Comparison of ENCODE assay signal across 7 cellular contexts in the genomic region with DNA sequence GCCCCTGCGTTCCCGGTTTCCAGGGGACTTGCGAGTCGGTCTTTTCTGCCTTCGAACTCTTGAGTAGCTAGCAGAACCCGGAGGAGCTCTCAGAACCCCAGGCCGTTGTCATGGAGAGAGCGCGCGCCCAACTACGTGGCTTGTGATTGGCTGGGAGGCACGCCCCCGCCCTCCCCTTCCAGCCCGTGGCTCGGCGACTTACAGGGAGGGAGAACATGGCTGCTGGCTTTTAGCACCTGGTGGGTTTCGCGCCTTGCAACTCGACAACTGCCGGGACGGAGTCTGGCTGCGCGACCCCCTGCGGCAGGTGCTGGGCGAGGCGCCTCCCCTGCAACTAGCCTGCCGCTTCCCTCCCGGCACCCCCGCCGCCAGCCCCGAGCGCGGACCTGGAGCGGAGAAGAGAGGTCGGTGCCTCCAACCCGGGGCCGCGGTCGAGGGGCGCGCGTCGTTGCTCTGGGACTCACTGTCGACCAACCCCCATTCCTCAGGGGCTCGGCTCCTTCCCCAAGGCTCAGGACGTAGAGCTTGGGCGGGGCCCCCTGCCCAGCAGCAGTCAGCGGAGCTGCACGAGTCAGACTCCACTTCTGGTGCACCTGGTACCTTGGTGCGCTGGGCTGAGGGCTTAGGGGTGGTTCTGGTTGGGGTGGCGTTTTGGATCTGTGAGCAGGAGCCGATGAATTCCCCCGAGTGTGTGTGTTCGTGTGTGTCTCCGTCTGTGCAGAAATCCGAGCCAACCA. TPM values are rescaled to one million over a fixed set of nuclear protein-coding genes. Genes with fewer than 3 reads are reported as not detected.
DNase-seq lines count a peak whose midpoint lies in the region; ATAC-seq and TF ChIP-seq lines count a peak whose summit lies in the region.

No MANE protein-coding gene starts in this region.

- H3K9me3 Mint-ChIP-seq in activated CD4-positive, alpha-beta T cell treated with anti-CD3 and anti-CD28 coated beads for 36 hours (ENCODE audit: low read depth) = peaks cover 3% of the 10 kb centered on the region
- peaks cover 8% of the 10 kb centered on the region for H3K9me3 Mint-ChIP-seq in chondrocyte (ENCODE audit: low read depth)

- peaks cover 13% of the 10 kb centered on the region for H3K4me1 Mint-ChIP-seq in activated CD4-positive, alpha-beta T cell treated with anti-CD3 and anti-CD28 coated beads for 36 hours
- peaks cover 15% of the 10 kb centered on the region for H3K4me1 Mint-ChIP-seq in chondrocyte (ENCODE audit: low read depth)

- peaks cover 7% of the 10 kb centered on the region for H3K36me3 Mint-ChIP-seq in activated CD4-positive, alpha-beta T cell treated with anti-CD3 and anti-CD28 coated beads for 36 hours (ENCODE audit: low read depth)
- H3K36me3 Mint-ChIP-seq in chondrocyte (ENCODE audit: low read depth) = peaks cover 7% of the 10 kb centered on the region

- peak overlapping the region; percentile 81 for H3K4me3 Mint-ChIP-seq in activated CD4-positive, alpha-beta T cell treated with anti-CD3 and anti-CD28 coated beads for 36 hours
- peak overlapping the region; percentile 84 for H3K4me3 Mint-ChIP-seq in chondrocyte (ENCODE audit: unreplicated experiment)

- H3K27ac Mint-ChIP-seq in activated CD4-positive, alpha-beta T cell treated with anti-CD3 and anti-CD28 coated beads for 36 hours = peak overlapping the region; percentile 70
- H3K27ac Mint-ChIP-seq in chondrocyte (ENCODE audit: unreplicated experiment) = peak overlapping the region; percentile 80

- TF ChIP-seq CTCF in chondrocyte (IDR thresholded peaks at IDR 0.05) = no peak

- POLR2A ChIA-PET in activated CD4-positive, alpha-beta T cell treated with anti-CD3 and anti-CD28 coated beads for 36 hours (lab: Charles Lee) = no interaction called here

- ATAC-seq in GM18519 (IDR thresholded peaks at IDR 0.05; ENCODE audit: low FRiP score, unreplicated experiment) = peak; percentile 53
- peak; percentile 88 for ATAC-seq in HG03095 (IDR thresholded peaks at IDR 0.05; ENCODE audit: unreplicated experiment)
- peak; percentile 87 for ATAC-seq in activated CD4-positive, alpha-beta T cell treated with anti-CD3 and anti-CD28 coated beads for 36 hours
- ATAC-seq in left colon = peak; percentile 96

- intact Hi-C loops in activated CD4-positive, alpha-beta T cell treated with anti-CD3 and anti-CD28 coated beads for 36 hours (cut with DNase I, micrococcal nuclease) = loop anchor here (1.0 to 5.0 kb wide), 14 partner anchors 8 to 757 kb away; a partner anchor contains a TSS
- intact Hi-C loops in left colon (cut with DNase I, micrococcal nuclease) = loop anchor here (10.0 kb wide), 2 partner anchors 265 to 595 kb away; no protein-coding TSS in a partner anchor

- H3K27me3 Mint-ChIP-seq in activated CD4-positive, alpha-beta T cell treated with anti-CD3 and anti-CD28 coated beads for 36 hours = no peaks in the 10 kb centered on the region
- peaks cover 2% of the 10 kb centered on the region for H3K27me3 Mint-ChIP-seq in chondrocyte (ENCODE audit: low read depth)

- DNase-seq in NCI-H226 = peak; percentile 75
- peak; percentile 93 for DNase-seq in activated CD4-positive, alpha-beta T cell treated with anti-CD3 and anti-CD28 coated beads for 36 hours
- DNase-seq in chondrocyte (ENCODE audit: low spot score) = no peak
- peak; percentile 89 to 93 for DNase-seq in left colon
- DNase-seq in stimulated activated CD4-positive, alpha-beta T cell treated with anti-CD3 and anti-CD28 coated beads, Interleukin-1b, Interleukin-23, amount 100 ng/mL, for 24 hours (ENCODE audit: low read depth in 4 of 4, low spot score in 1 of 4) = peak; percentile 74 to 88 (median 80)

- CTCF ChIA-PET in activated CD4-positive, alpha-beta T cell treated with anti-CD3 and anti-CD28 coated beads for 36 hours (lab: Charles Lee) = interaction anchor here (0.5 to 3.8 kb wide), 16 partner anchors 9 to 1242 kb away, joined by 3 to 32 read pairs (median 4); a partner anchor contains a TSS

RNA-seq across cellular contexts. Expression of a gene that starts 9.0 kb away (rescaled TPM):
- total RNA-seq in activated CD4-positive, alpha-beta T cell treated with anti-CD3 and anti-CD28 coated beads for 36 hours = 10 to 100 TPM; 31.4 to 31.6 TPM
- total RNA-seq in chondrocyte = 29.7 to 35.1 TPM (median 32.5 TPM) in 3 replicates
- 1 to 10 TPM; 8.4 to 9.0 TPM for total RNA-seq in left colon
